Comparison of ENCODE assay signal across 8 cellular contexts in the genomic region with DNA sequence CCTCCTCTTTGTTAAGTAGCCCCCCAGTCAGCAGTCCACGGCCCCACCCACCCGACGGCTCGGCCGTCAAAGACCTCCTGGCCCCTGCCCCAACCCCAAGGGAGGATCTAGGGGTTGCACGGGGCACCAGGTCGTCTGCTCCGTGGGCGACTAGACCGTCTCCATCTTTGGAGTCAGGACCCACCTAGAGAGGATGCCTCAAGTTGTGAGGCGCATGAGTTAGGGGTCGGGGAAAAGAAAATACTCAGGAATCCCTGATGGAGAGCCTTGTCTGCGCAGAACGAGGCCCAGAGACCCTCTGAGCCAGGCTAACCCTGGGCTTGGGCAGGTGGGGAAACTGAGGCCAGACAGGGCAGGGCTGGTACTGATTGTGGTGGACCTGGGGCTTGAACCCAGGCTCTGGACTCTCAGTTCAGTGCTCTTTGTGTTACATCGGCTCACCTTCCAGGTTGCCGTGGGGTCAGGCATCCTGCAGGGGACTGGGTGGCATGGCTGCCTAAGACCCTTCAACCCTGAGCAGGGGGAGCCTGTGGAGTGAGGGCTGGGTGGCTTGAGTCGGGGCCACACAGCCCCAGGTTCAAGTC. TPM values are rescaled to one million over a fixed set of nuclear protein-coding genes. Genes with fewer than 3 reads are reported as not detected.
A peak's percentile ranks its signal among the peaks of the same experiment; 100 is the strongest.
DNase-seq lines count a peak whose midpoint lies in the region; ATAC-seq and TF ChIP-seq lines count a peak whose summit lies in the region.

No MANE protein-coding gene starts in this region.

- no peaks in the 10 kb centered on the region for H3K36me3 ChIP-seq in lower lobe of right lung
- H3K36me3 ChIP-seq in thymus (ENCODE audit: control insufficient read depth, insufficient read depth): no peaks in the 10 kb centered on the region

- H3K27ac ChIP-seq in lower lobe of right lung (no peak overlapping the region), thymus (ENCODE audit: low read depth) (no peak overlapping the region)

- CTCF ChIA-PET in activated CD8-positive, alpha-beta memory T cell treated with anti-CD3 and anti-CD28 coated beads, Interleukin-2, amount 10 ng/mL, durations not matched to agents 7 days and 5 days (lab: Charles Lee): interaction anchor here (1.2 to 9.8 kb wide), 6 partner anchors 9 to 153 kb away, joined by 3 to 87 read pairs (median 10); no protein-coding TSS in a partner anchor

- intact Hi-C loops in lower lobe of right lung (cut with DNase I): no loop called here

- no peak for ATAC-seq in activated CD8-positive, alpha-beta memory T cell treated with anti-CD3 and anti-CD28 coated beads, Interleukin-2, amount 10 ng/mL, durations not matched to agents 7 days and 5 days
- peak in 1 of 2 donors; percentile 5 for ATAC-seq in lower lobe of right lung
- no peak for ATAC-seq in HG02642 (IDR thresholded peaks at IDR 0.05; ENCODE audit: poor library complexity, unreplicated experiment)
- no peak for ATAC-seq in HG03095 (IDR thresholded peaks at IDR 0.05; ENCODE audit: unreplicated experiment)

- H3K9me3 Mint-ChIP-seq in activated CD8-positive, alpha-beta memory T cell treated with anti-CD3 and anti-CD28 coated beads, Interleukin-2, amount 10 ng/mL, durations not matched to agents 7 days and 5 days (ENCODE audit: low read depth): no peaks in the 10 kb centered on the region

- WGBS in thymus: 58% methylated on average over 17 of the region's 17 CpGs

- DNase-seq in activated CD8-positive, alpha-beta memory T cell treated with anti-CD3 and anti-CD28 coated beads, Interleukin-2, amount 10 ng/mL, durations not matched to agents 7 days and 5 days: no peak
- DNase-seq in activated CD8-positive, alpha-beta memory T cell treated with anti-CD3 and anti-CD28 coated beads, Interleukin-2, amount 50 U/mL, for 48 hours: no peak
- DNase-seq in astrocyte of the spinal cord (ENCODE audit: low read depth, low spot score): no peak
- DNase-seq in lower lobe of right lung: no peak
- DNase-seq in RPMI8226: no peak

- H3K4me3 ChIP-seq in astrocyte of the spinal cord (ENCODE audit: low read depth, low read length) (peak overlapping the region; percentile 48), lower lobe of right lung (peak overlapping the region; percentile 76), thymus (ENCODE audit: low read length) (peak overlapping the region; percentile 56)

- H3K27me3 ChIP-seq in lower lobe of right lung (ENCODE audit: low read depth): no peaks in the 10 kb centered on the region
- H3K27me3 ChIP-seq in thymus (ENCODE audit: control insufficient read depth, insufficient read depth): no peaks in the 10 kb centered on the region

- in situ Hi-C loops in astrocyte of the spinal cord (cut with HindIII; ENCODE audit: low sequenced_read_pairs): no loop called here

- H3K27ac Mint-ChIP-seq in activated CD8-positive, alpha-beta memory T cell treated with anti-CD3 and anti-CD28 coated beads, Interleukin-2, amount 10 ng/mL, durations not matched to agents 7 days and 5 days: no peak overlapping the region

- no peak for TF ChIP-seq CTCF in astrocyte of the spinal cord (IDR thresholded peaks at IDR 0.05; ENCODE audit: low read depth, low read length)
- TF ChIP-seq CTCF in lower lobe of right lung (IDR thresholded peaks at IDR 0.05): no peak

- H3K4me3 Mint-ChIP-seq in activated CD8-positive, alpha-beta memory T cell treated with anti-CD3 and anti-CD28 coated beads, Interleukin-2, amount 10 ng/mL, durations not matched to agents 7 days and 5 days: peak overlapping the region; percentile 54

- H3K4me1 Mint-ChIP-seq in activated CD8-positive, alpha-beta memory T cell treated with anti-CD3 and anti-CD28 coated beads, Interleukin-2, amount 10 ng/mL, durations not matched to agents 7 days and 5 days: peaks cover 49% of the 10 kb centered on the region

- H3K27me3 Mint-ChIP-seq in activated CD8-positive, alpha-beta memory T cell treated with anti-CD3 and anti-CD28 coated beads, Interleukin-2, amount 10 ng/mL, durations not matched to agents 7 days and 5 days: no peaks in the 10 kb centered on the region

- no peaks in the 10 kb centered on the region for H3K36me3 Mint-ChIP-seq in activated CD8-positive, alpha-beta memory T cell treated with anti-CD3 and anti-CD28 coated beads, Interleukin-2, amount 10 ng/mL, durations not matched to agents 7 days and 5 days

- H3K9me3 ChIP-seq in lower lobe of right lung (no peaks in the 10 kb centered on the region), thymus (ENCODE audit: control insufficient read depth) (no peaks in the 10 kb centered on the region)

- H3K4me1 ChIP-seq in lower lobe of right lung (peaks cover 12% of the 10 kb centered on the region), thymus (ENCODE audit: control insufficient read depth, insufficient read depth, low read length) (no peaks in the 10 kb centered on the region)

RNA-seq across cellular contexts. Expression of a gene that starts 0.8 kb away (rescaled TPM):
- total RNA-seq in activated CD8-positive, alpha-beta memory T cell treated with anti-CD3 and anti-CD28 coated beads, Interleukin-2, amount 10 ng/mL, durations not matched to agents 7 days and 5 days: 1 to 10 TPM; 3.4 to 4.2 TPM
- total RNA-seq in lower lobe of right lung: 1.9 TPM
- 0.27 TPM for polyA plus RNA-seq in thymus

RNA-seq across cellular contexts. Expression of a gene that starts 29.9 kb away (rescaled TPM):
- total RNA-seq in activated CD8-positive, alpha-beta memory T cell treated with anti-CD3 and anti-CD28 coated beads, Interleukin-2, amount 10 ng/mL, durations not matched to agents 7 days and 5 days: under 1 TPM in 1 of 2 experiments, not detected in 1; 0.14 TPM
- not detected for total RNA-seq in lower lobe of right lung
- not detected for polyA plus RNA-seq in thymus

RNA-seq across cellular contexts. Expression of a gene that starts 50.6 kb away (rescaled TPM):
- 100 to 1,000 TPM; 116 to 177 TPM for total RNA-seq in activated CD8-positive, alpha-beta memory T cell treated with anti-CD3 and anti-CD28 coated beads, Interleukin-2, amount 10 ng/mL, durations not matched to agents 7 days and 5 days
- 2.4 TPM for total RNA-seq in lower lobe of right lung
- 2.6 TPM for polyA plus RNA-seq in thymus

RNA-seq across cellular contexts. Expression of a gene that starts 54.0 kb away (rescaled TPM):
- total RNA-seq in activated CD8-positive, alpha-beta memory T cell treated with anti-CD3 and anti-CD28 coated beads, Interleukin-2, amount 10 ng/mL, durations not matched to agents 7 days and 5 days: 100 to 1,000 TPM; 211 to 244 TPM
- 163 TPM for total RNA-seq in lower lobe of right lung
- polyA plus RNA-seq in thymus: 103 TPM

RNA-seq across cellular contexts. Expression of a gene that starts 54.1 kb away (rescaled TPM):
- 10 to 100 TPM; 42.8 to 55.4 TPM for total RNA-seq in activated CD8-positive, alpha-beta memory T cell treated with anti-CD3 and anti-CD28 coated beads, Interleukin-2, amount 10 ng/mL, durations not matched to agents 7 days and 5 days
- 10.9 TPM for total RNA-seq in lower lobe of right lung
- 16.7 TPM for polyA plus RNA-seq in thymus

Comparison
In these comparisons a context has a peak if more than half of its experiments do, and no peak if none do; other contexts are left out.
1. RNA of a gene that starts 50.6 kb away (total RNA-seq): 116 to 177 TPM in activated CD8-positive, alpha-beta memory T cell treated with anti-CD3 and anti-CD28 coated beads, Interleukin-2, amount 10 ng/mL, durations not matched to agents 7 days and 5 days; 2.4 TPM in lower lobe of right lung (single experiment); every median in the first group is over 10 times any median in the second.
2. Peak in every context shown above with its lines, with median percentiles within 50 percentile points of each other: H3K4me3 ChIP-seq.